10 cellular contexts compared by ENCODE assay signal in genomic region chr21:28822882-28823335, GRCh38.
DNase-seq lines count a peak whose midpoint lies in the region; ATAC-seq, FAIRE-seq and TF ChIP-seq lines count a peak whose summit lies in the region.
"Had no signal": no experiment of that assay in that cellular context is flagged by ENCODE, and none has a peak within 500 bp of the region (broad histone marks: within the 10 kb centered on the region; RNA-seq: fewer than 3 reads in every experiment).

No MANE protein-coding gene starts in this region.

- H3K4me1 ChIP-seq in GM23248 (ENCODE audit: insufficient read depth) (peaks cover 37% of the 10 kb centered on the region), body of pancreas (peaks cover 14% of the 10 kb centered on the region), small intestine (ENCODE audit: control insufficient read depth in 2 of 2, insufficient read depth in 1 of 2, low read depth in 1 of 2, low read length in 1 of 2) (peaks cover 2 to 6% of the 10 kb centered on the region in 2 donors)

- H3K9ac ChIP-seq in GM23248 = no peak overlapping the region

- no peak overlapping the region for H3K4me3 ChIP-seq in GM23248
- H3K4me3 ChIP-seq in body of pancreas = no peak overlapping the region
- H3K4me3 ChIP-seq in small intestine (ENCODE audit: low read depth in 1 of 2, low read length in 2 of 2) = no peak overlapping the region

- DNase-seq in GM23248 = peak; percentile 64
- peak in 1 of 4 donors; percentile 13 for DNase-seq in body of pancreas
- DNase-seq in islet precursor cell = peak; percentile 77
- DNase-seq in small intestine = peak; percentile 71
- no peak for DNase-seq in occipital lobe (lab: John Stamatoyannopoulos, UW)
- DNase-seq in NCI-H2081 (lab: John Stamatoyannopoulos, UW) = no peak
- no peak for DNase-seq in stimulated activated CD4-positive, alpha-beta T cell treated with anti-CD3 and anti-CD28 coated beads, Interleukin-15, amount 100 ng/mL, for 24 hours
- DNase-seq in DMS53 (lab: John Stamatoyannopoulos, UW) = no peak
- DNase-seq: Calu3 had no signal

- no peak for TF ChIP-seq CTCF in body of pancreas (IDR thresholded peaks at IDR 0.05)

- H3K27ac ChIP-seq in GM23248 (no peak overlapping the region), body of pancreas (peak overlapping the region in 2 of 4 donors; percentile 2 to 28), small intestine (ENCODE audit: low read depth in 1 of 2, low read length in 1 of 2) (peak overlapping the region; percentile 17 to 29)

- H3K9me3 ChIP-seq in GM23248 (ENCODE audit: low read depth) (no peaks in the 10 kb centered on the region), body of pancreas (no peaks in the 10 kb centered on the region), small intestine (ENCODE audit: control insufficient read depth, low read depth) (no peaks in the 10 kb centered on the region)

- H3K9me2 ChIP-seq in GM23248 (ENCODE audit: insufficient read depth) = no peaks in the 10 kb centered on the region

- no peaks in the 10 kb centered on the region for H3K27me3 ChIP-seq in GM23248 (replicated peaks; ENCODE audit: insufficient read depth)
- H3K27me3 ChIP-seq in body of pancreas = no peaks in the 10 kb centered on the region
- no peaks in the 10 kb centered on the region for H3K27me3 ChIP-seq in small intestine (ENCODE audit: control insufficient read depth in 2 of 2, insufficient read depth in 2 of 2, low read length in 2 of 2)

- FAIRE-seq in small intestine (lab: Jason Lieb, UNC) = no peak
- FAIRE-seq: bronchial epithelial cell had no signal

- peaks cover 15% of the 10 kb centered on the region for H3F3A ChIP-seq in GM23248 (ENCODE audit: insufficient read depth)

- H3K36me3 ChIP-seq in GM23248 (ENCODE audit: low read depth) = no peaks in the 10 kb centered on the region
- no peaks in the 10 kb centered on the region for H3K36me3 ChIP-seq in body of pancreas (replicated peaks in 1 of 2; ENCODE audit: insufficient read depth in 1 of 2, low read depth in 2 of 2)
- no peaks in the 10 kb centered on the region for H3K36me3 ChIP-seq in small intestine (ENCODE audit: control insufficient read depth in 2 of 2, insufficient read depth in 2 of 2, low read length in 2 of 2)

- H4K20me1 ChIP-seq in GM23248 (ENCODE audit: insufficient read depth) = no peaks in the 10 kb centered on the region

- in situ Hi-C loops in GM23248 (cut with MboI) = no loop called here

- intact Hi-C loops in body of pancreas (cut with DNase I) = no loop called here

- peak overlapping the region; percentile 49 for H2AFZ ChIP-seq in GM23248

- no peak for TF ChIP-seq POLR2A in body of pancreas (IDR thresholded peaks at IDR 0.05)

- H3K4me2 ChIP-seq in GM23248 (ENCODE audit: unreplicated experiment) = peak overlapping the region; percentile 46

- no peaks in the 10 kb centered on the region for H3K79me2 ChIP-seq in GM23248 (ENCODE audit: insufficient read depth)

- peak; percentile 62 for ATAC-seq in body of pancreas

Comparison
In these comparisons a context has a peak if more than half of its experiments do, and no peak if none do; other contexts are left out.
1. DNase-seq: peak in GM23248 (single experiment), islet precursor cell (single experiment) and small intestine (single experiment); none in occipital lobe (single experiment), NCI-H2081 (0 of 2), stimulated activated CD4-positive, alpha-beta T cell treated with anti-CD3 and anti-CD28 coated beads, Interleukin-15, amount 100 ng/mL, for 24 hours (single experiment) and DMS53 (single experiment).